ENCODE assay signal across 18 cellular contexts in the genomic region with DNA sequence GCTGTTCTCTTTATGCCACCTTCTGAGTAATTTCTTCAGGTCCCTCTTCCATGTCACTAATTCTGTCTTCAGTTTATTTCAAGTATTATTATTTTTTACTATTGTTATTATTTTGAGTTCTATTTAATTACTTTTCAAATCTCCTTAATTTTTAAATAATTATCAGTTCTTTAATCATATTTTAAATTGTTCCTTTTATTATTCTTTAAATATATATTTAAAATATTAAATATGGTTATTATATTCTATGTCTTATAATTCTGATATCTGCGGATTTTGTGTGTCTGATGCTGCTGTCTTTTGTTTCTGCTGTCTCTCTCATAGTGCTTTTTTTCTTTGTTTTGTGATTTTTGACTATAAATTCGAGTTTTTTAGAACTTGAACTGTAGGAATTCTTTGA. TPM values are rescaled to one million over a fixed set of nuclear protein-coding genes. Genes with fewer than 3 reads are reported as not detected.
DNase-seq lines count a peak whose midpoint lies in the region; ATAC-seq lines count a peak whose summit lies in the region.
"Had no signal": no experiment of that assay in that cellular context is flagged by ENCODE, and none has a peak within 500 bp of the region (broad histone marks: within the 10 kb centered on the region; RNA-seq: fewer than 3 reads in every experiment).

No MANE protein-coding gene starts in this region.

- no peak for DNase-seq in activated CD4-positive, alpha-beta T cell treated with anti-CD3 and anti-CD28 coated beads, Interleukin-2, amount 10 ng/mL, durations not matched to agents 7 days and 5 days
- no peak for DNase-seq in activated CD4-positive, alpha-beta T cell treated with anti-CD3 and anti-CD28 coated beads, Interleukin-2, amount 50 U/mL, for 1 hour
- DNase-seq in Karpas-422: no peak
- no peak for DNase-seq in natural killer cell treated with Interleukin-12 subunit alpha and Interleukin-12 subunit beta and Interleukin-15 and Interleukin-18, amount 100 ng/mL, for 72 hours (ENCODE audit: low spot score)
- no peak for DNase-seq in foreskin melanocyte
- DNase-seq in HT-29 (ENCODE audit: low spot score): no peak
- DNase-seq: brain microvascular endothelial cell; Calu3; effector CD8-positive, alpha-beta T cell; NCI-H187 treated with DMSO at 0.1 percent for 48 hours; NCI-H510A treated with DMSO at 0.1 percent for 48 hours; testis had no signal

- peaks cover 14% of the 10 kb centered on the region; the same call in 1 of the 2 replicates for H3K36me3 ChIP-seq in Karpas-422 (ENCODE audit: insufficient read depth, low read length)
- H3K36me3 ChIP-seq: brain microvascular endothelial cell had no signal

- peak overlapping the region; percentile 69 for H3K27ac Mint-ChIP-seq in activated CD4-positive, alpha-beta T cell treated with anti-CD3 and anti-CD28 coated beads, Interleukin-2, amount 10 ng/mL, durations not matched to agents 7 days and 5 days
- H3K27ac Mint-ChIP-seq in activated naive CD8-positive, alpha-beta T cell: peak overlapping the region; percentile 70
- H3K27ac Mint-ChIP-seq in natural killer cell treated with Interleukin-12 subunit alpha and Interleukin-12 subunit beta and Interleukin-15 and Interleukin-18, amount 100 ng/mL, for 72 hours: peak overlapping the region; percentile 43 to 70

- no peaks in the 10 kb centered on the region for H3K27me3 ChIP-seq in Karpas-422 (ENCODE audit: low read length)
- H3K27me3 ChIP-seq: brain microvascular endothelial cell, testis had no signal

- peaks cover 44% of the 10 kb centered on the region for H3K36me3 Mint-ChIP-seq in activated CD4-positive, alpha-beta T cell treated with anti-CD3 and anti-CD28 coated beads, Interleukin-2, amount 10 ng/mL, durations not matched to agents 7 days and 5 days (ENCODE audit: low read depth)
- peaks cover 13% of the 10 kb centered on the region for H3K36me3 Mint-ChIP-seq in activated naive CD8-positive, alpha-beta T cell
- peaks cover 27% of the 10 kb centered on the region for H3K36me3 Mint-ChIP-seq in natural killer cell treated with Interleukin-12 subunit alpha and Interleukin-12 subunit beta and Interleukin-15 and Interleukin-18, amount 100 ng/mL, for 72 hours

- POLR2A ChIA-PET in activated CD4-positive, alpha-beta T cell treated with anti-CD3 and anti-CD28 coated beads, Interleukin-2, amount 10 ng/mL, durations not matched to agents 7 days and 5 days (lab: Charles Lee): no interaction called here

- H4K20me1 ChIP-seq in Karpas-422 (ENCODE audit: insufficient read depth, low read depth, low read length): no peaks in the 10 kb centered on the region

- no peak overlapping the region for H3K4me3 ChIP-seq in Karpas-422 (ENCODE audit: low read length)
- H3K4me3 ChIP-seq: testis had no signal

- peak overlapping the region; percentile 93 for H3K4me2 ChIP-seq in Karpas-422 (ENCODE audit: low read depth, low read length, poor library complexity, severe bottlenecking)

- CTCF ChIA-PET in activated CD4-positive, alpha-beta T cell treated with anti-CD3 and anti-CD28 coated beads, Interleukin-2, amount 10 ng/mL, durations not matched to agents 7 days and 5 days (lab: Charles Lee): interaction anchor here (0.6 to 0.8 kb wide), 3 partner anchors 103 to 430 kb away, joined by 3 to 4 read pairs (median 3); no protein-coding TSS in a partner anchor

- no peaks in the 10 kb centered on the region for H3K9me2 ChIP-seq in Karpas-422 (replicated peaks; ENCODE audit: insufficient read depth, low read length)

- ATAC-seq in natural killer cell treated with Interleukin-12 subunit alpha and Interleukin-12 subunit beta and Interleukin-15 and Interleukin-18, amount 100 ng/mL, for 72 hours: no peak
- ATAC-seq in HG02938 (IDR thresholded peaks at IDR 0.05; ENCODE audit: unreplicated experiment): no peak
- ATAC-seq: left lobe of liver had no signal

- no peak overlapping the region for H2AFZ ChIP-seq in Karpas-422 (ENCODE audit: low read length)

- peaks cover 59% of the 10 kb centered on the region for H3K4me1 Mint-ChIP-seq in activated CD4-positive, alpha-beta T cell treated with anti-CD3 and anti-CD28 coated beads, Interleukin-2, amount 10 ng/mL, durations not matched to agents 7 days and 5 days
- H3K4me1 Mint-ChIP-seq in activated naive CD8-positive, alpha-beta T cell (ENCODE audit: low read depth): peaks cover 66% of the 10 kb centered on the region
- H3K4me1 Mint-ChIP-seq in natural killer cell treated with Interleukin-12 subunit alpha and Interleukin-12 subunit beta and Interleukin-15 and Interleukin-18, amount 100 ng/mL, for 72 hours (ENCODE audit: low read depth in 2 of 2): peaks cover 39 to 61% of the 10 kb centered on the region in 2 donors

- H3K9ac ChIP-seq in Karpas-422 (ENCODE audit: low read length): peak overlapping the region; percentile 31

- H3K79me2 ChIP-seq in Karpas-422 (ENCODE audit: low read length): peaks cover 66% of the 10 kb centered on the region

- no peaks in the 10 kb centered on the region for H3K27me3 Mint-ChIP-seq in activated CD4-positive, alpha-beta T cell treated with anti-CD3 and anti-CD28 coated beads, Interleukin-2, amount 10 ng/mL, durations not matched to agents 7 days and 5 days
- H3K27me3 Mint-ChIP-seq in activated naive CD8-positive, alpha-beta T cell: no peaks in the 10 kb centered on the region
- no peaks in the 10 kb centered on the region for H3K27me3 Mint-ChIP-seq in natural killer cell treated with Interleukin-12 subunit alpha and Interleukin-12 subunit beta and Interleukin-15 and Interleukin-18, amount 100 ng/mL, for 72 hours

- H3K4me1 ChIP-seq in Karpas-422 (ENCODE audit: low read length): peaks cover 59% of the 10 kb centered on the region

- H3K4me3 Mint-ChIP-seq in activated CD4-positive, alpha-beta T cell treated with anti-CD3 and anti-CD28 coated beads, Interleukin-2, amount 10 ng/mL, durations not matched to agents 7 days and 5 days: no peak overlapping the region
- peak overlapping the region; percentile 99 for H3K4me3 Mint-ChIP-seq in activated naive CD8-positive, alpha-beta T cell
- H3K4me3 Mint-ChIP-seq in natural killer cell treated with Interleukin-12 subunit alpha and Interleukin-12 subunit beta and Interleukin-15 and Interleukin-18, amount 100 ng/mL, for 72 hours: peak overlapping the region; percentile 59

- no peak overlapping the region for H3K27ac ChIP-seq in Karpas-422 (ENCODE audit: low read length)
- H3K27ac ChIP-seq: brain microvascular endothelial cell, testis had no signal

- H3K9me3 Mint-ChIP-seq in activated CD4-positive, alpha-beta T cell treated with anti-CD3 and anti-CD28 coated beads, Interleukin-2, amount 10 ng/mL, durations not matched to agents 7 days and 5 days: no peaks in the 10 kb centered on the region
- H3K9me3 Mint-ChIP-seq in activated naive CD8-positive, alpha-beta T cell (ENCODE audit: low read depth): no peaks in the 10 kb centered on the region
- H3K9me3 Mint-ChIP-seq in natural killer cell treated with Interleukin-12 subunit alpha and Interleukin-12 subunit beta and Interleukin-15 and Interleukin-18, amount 100 ng/mL, for 72 hours: no peaks in the 10 kb centered on the region

- H3K9me3 ChIP-seq in Karpas-422 (ENCODE audit: low read length): no peaks in the 10 kb centered on the region
- H3K9me3 ChIP-seq: testis had no signal

RNA-seq across cellular contexts. Expression of gene POLR1H, which starts 2.2 kb away (rescaled TPM):
- 10 to 100 TPM; 52.9 to 59.1 TPM for total RNA-seq in activated CD4-positive, alpha-beta T cell treated with anti-CD3 and anti-CD28 coated beads, Interleukin-2, amount 10 ng/mL, durations not matched to agents 7 days and 5 days
- total RNA-seq in Karpas-422 (2014; rRNA removed; shearing (Covaris generic); ENCODE audit: low replicate concordance): 64.3 and 85.1 TPM in 2 replicates
- 10 to 100 TPM; 41.5 to 58.1 TPM for total RNA-seq in natural killer cell treated with Interleukin-12 subunit alpha and Interleukin-12 subunit beta and Interleukin-15 and Interleukin-18, amount 100 ng/mL, for 72 hours
- 31.1 and 45.0 TPM in 2 replicates for total RNA-seq in HT-29 (2014; rRNA removed; shearing (Covaris generic))

RNA-seq across cellular contexts. Expression of gene PPP1R11, which starts 3.7 kb away (rescaled TPM):
- 10 to 100 TPM; 57.9 to 73.7 TPM for total RNA-seq in activated CD4-positive, alpha-beta T cell treated with anti-CD3 and anti-CD28 coated beads, Interleukin-2, amount 10 ng/mL, durations not matched to agents 7 days and 5 days
- total RNA-seq in Karpas-422 (2014; rRNA removed; shearing (Covaris generic); ENCODE audit: low replicate concordance): 26.6 and 31.5 TPM in 2 replicates
- 10 to 100 TPM; 50.3 to 82.0 TPM for total RNA-seq in natural killer cell treated with Interleukin-12 subunit alpha and Interleukin-12 subunit beta and Interleukin-15 and Interleukin-18, amount 100 ng/mL, for 72 hours
- total RNA-seq in HT-29 (2014; rRNA removed; shearing (Covaris generic)): 44.2 and 49.3 TPM in 2 replicates

RNA-seq across cellular contexts. Expression of gene RNF39, which starts 12.3 kb away (rescaled TPM):
- not detected for total RNA-seq in activated CD4-positive, alpha-beta T cell treated with anti-CD3 and anti-CD28 coated beads, Interleukin-2, amount 10 ng/mL, durations not matched to agents 7 days and 5 days
- not detected in 2 replicates for total RNA-seq in Karpas-422 (2014; rRNA removed; shearing (Covaris generic); ENCODE audit: low replicate concordance)
- not detected for total RNA-seq in natural killer cell treated with Interleukin-12 subunit alpha and Interleukin-12 subunit beta and Interleukin-15 and Interleukin-18, amount 100 ng/mL, for 72 hours
- 3.8 and 6.5 TPM in 2 replicates for total RNA-seq in HT-29 (2014; rRNA removed; shearing (Covaris generic))
- total RNA-seq: A673, LHCN-M2 had no signal

RNA-seq across cellular contexts. Expression of gene TRIM31, which starts 49.6 kb away (rescaled TPM):
- not detected for total RNA-seq in activated CD4-positive, alpha-beta T cell treated with anti-CD3 and anti-CD28 coated beads, Interleukin-2, amount 10 ng/mL, durations not matched to agents 7 days and 5 days
- total RNA-seq in Karpas-422 (2014; rRNA removed; shearing (Covaris generic); ENCODE audit: low replicate concordance): not detected in 2 replicates
- not detected for total RNA-seq in natural killer cell treated with Interleukin-12 subunit alpha and Interleukin-12 subunit beta and Interleukin-15 and Interleukin-18, amount 100 ng/mL, for 72 hours
- 112 and 119 TPM in 2 replicates for total RNA-seq in HT-29 (2014; rRNA removed; shearing (Covaris generic))
- total RNA-seq: A673, left lobe of liver, LHCN-M2, renal cortical epithelial cell had no signal
